ENCODE assay signal across 8 cellular contexts in the genomic region with DNA sequence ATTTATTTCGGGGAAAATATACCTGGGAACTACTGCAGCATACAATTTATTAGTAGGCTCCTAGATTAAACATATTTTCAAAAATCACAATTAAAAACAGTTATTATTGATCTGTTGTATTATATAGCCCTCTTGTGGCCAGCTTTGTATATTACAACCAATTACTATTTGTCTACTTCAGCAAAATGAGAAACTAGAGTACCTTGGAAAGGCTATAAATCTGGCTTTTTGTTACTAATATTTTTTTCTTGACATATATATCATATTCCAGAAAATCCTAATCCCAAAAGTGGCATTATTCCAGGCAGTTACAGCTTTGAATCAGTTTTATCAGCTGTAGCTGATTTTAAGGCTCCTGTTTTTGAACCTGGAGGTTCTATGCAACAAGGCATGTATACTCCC.
A peak's percentile ranks its signal among the peaks of the same experiment; 100 is the strongest.
DNase-seq lines count a peak whose midpoint lies in the region; ATAC-seq, FAIRE-seq and TF ChIP-seq lines count a peak whose summit lies in the region.

No MANE protein-coding gene starts in this region.

- DNase-seq in cardiac muscle cell (ENCODE audit: low read depth in 1 of 2, low spot score in 1 of 2): peak; percentile 63 to 70
- no peak for DNase-seq in Right ventricle myocardium superior
- peak; percentile 47 for DNase-seq in NCI-H2196 (lab: John Stamatoyannopoulos, UW; ENCODE audit: unreplicated experiment)
- DNase-seq in GM12878 (ENCODE audit: low read depth, low spot score): no peak
- DNase-seq in right lobe of liver: no peak

- H3K4me1 ChIP-seq in cardiac muscle cell (ENCODE audit: low read depth): no peaks in the 10 kb centered on the region
- no peaks in the 10 kb centered on the region for H3K4me1 ChIP-seq in GM12878 (ENCODE audit: control insufficient read depth, insufficient read depth, low read length)
- H3K4me1 ChIP-seq in right lobe of liver: no peaks in the 10 kb centered on the region

- H3K79me2 ChIP-seq in GM12878 (ENCODE audit: control insufficient read depth, insufficient read depth, low read length): no peaks in the 10 kb centered on the region

- no peak for TF ChIP-seq EP300 in GM12878 (IDR thresholded peaks at IDR 0.05; ENCODE audit: borderline replicate concordance in 1 of 2, control insufficient read depth in 1 of 2, low read depth in 2 of 2, low read length in 2 of 2)

- ATAC-seq in Right ventricle myocardium superior (ENCODE audit: poor library complexity) (no peak), GM12878 (peak; percentile 39; the same call in 2 of the 3 replicates), right lobe of liver (peak; percentile 51 to 66 (median 61)), HG02798 (IDR thresholded peaks at IDR 0.05; ENCODE audit: poor library complexity, unreplicated experiment) (no peak), GM18870 (IDR thresholded peaks at IDR 0.05; ENCODE audit: unreplicated experiment) (no peak), GM18909 (IDR thresholded peaks at IDR 0.05; ENCODE audit: poor library complexity, unreplicated experiment) (no peak)

- H3K27me3 ChIP-seq in cardiac muscle cell (no peaks in the 10 kb centered on the region), GM12878 (replicated peaks in 1 of 2; ENCODE audit: control insufficient read depth in 2 of 2, insufficient read depth in 2 of 2, low read length in 1 of 2) (no peaks in the 10 kb centered on the region), right lobe of liver (no peaks in the 10 kb centered on the region)

- peak; percentile 62 for TF ChIP-seq CTCF in cardiac muscle cell (IDR thresholded peaks at IDR 0.05; ENCODE audit: low read depth, low read length)
- peak; percentile 49 to 60 (median 54); a peak in 5 of 6 replicates for TF ChIP-seq CTCF in GM12878 (IDR thresholded peaks at IDR 0.05 in 2 of 3, conservative IDR thresholded peaks at IDR 0.05 in 1 of 3; ENCODE audit: control insufficient read depth in 2 of 3, extremely low read depth in 1 of 3, insufficient read depth in 1 of 3, low read depth in 3 of 3, low read length in 3 of 3)
- peak; percentile 65 to 71 (median 68) for TF ChIP-seq CTCF in right lobe of liver (IDR thresholded peaks at IDR 0.05)

- H3K4me3 ChIP-seq in cardiac muscle cell (no peak overlapping the region), GM12878 (no peak overlapping the region), right lobe of liver (no peak overlapping the region)

- RAD21 ChIA-PET in GM12878 (lab: Charles Lee; ENCODE audit: unreplicated experiment): interaction anchor here (0.7 to 1.9 kb wide), 8 partner anchors 34 to 476 kb away, joined by 3 to 8 read pairs (median 4); a partner anchor contains a TSS

- intact Hi-C loops in Right ventricle myocardium superior (cut with DNase I): loop anchor here (5.0 kb wide), 1 partner anchor 106 kb away; a partner anchor contains a TSS
- intact Hi-C loops in GM12878 (cut with micrococcal nuclease; ENCODE audit: unreplicated experiment): loop anchor here (1.0 to 2.0 kb wide), 3 partner anchors 104 to 476 kb away; a partner anchor contains a TSS
- intact Hi-C loops in right lobe of liver (cut with DNase I): no loop called here

- H4K20me1 ChIP-seq in GM12878 (ENCODE audit: control insufficient read depth, insufficient read depth): no peaks in the 10 kb centered on the region

- no peak overlapping the region for H3K27ac ChIP-seq in cardiac muscle cell
- no peak overlapping the region for H3K27ac ChIP-seq in GM12878 (ENCODE audit: control insufficient read depth, insufficient read depth)
- H3K27ac ChIP-seq in right lobe of liver: no peak overlapping the region

- WGBS in GM12878 (ENCODE audit: insufficient coverage, insufficient replicate concordance, low lambda C conversion rate, missing lambda C conversion rate): 0% methylated on average over 1 of the region's 1 CpG
- WGBS in right lobe of liver (ENCODE audit: insufficient coverage, low coverage, low lambda C conversion rate, missing lambda C conversion rate): 34% methylated on average over 1 of the region's 1 CpG

- CTCF ChIA-PET in GM12878 (lab: Yijun Ruan, JAX): interaction anchor here (0.7 to 1.8 kb wide), 27 partner anchors 14 to 897 kb away, joined by 3 to 16 read pairs (median 4); a partner anchor contains a TSS

- in situ Hi-C loops in GM12878 (cut with MboI): no loop called here

- no peak overlapping the region for H2AFZ ChIP-seq in GM12878 (ENCODE audit: control insufficient read depth, low read depth, low read length)

- TF ChIP-seq RAD21 in GM12878 (IDR thresholded peaks at IDR 0.05; ENCODE audit: insufficient read depth, low read depth, low read length): peak; percentile 66

- H3K4me2 ChIP-seq in GM12878 (ENCODE audit: control insufficient read depth, insufficient read depth): no peak overlapping the region

- no peak overlapping the region for H3K9ac ChIP-seq in GM12878 (ENCODE audit: control insufficient read depth, insufficient read depth, low read length)

- SMC1A ChIA-PET in GM12878 (lab: Charles Lee; ENCODE audit: uncharacterized antibody, unreplicated experiment): interaction anchor here (1.1 to 1.8 kb wide), 5 partner anchors 9 to 476 kb away, joined by 3 to 9 read pairs (median 6); a partner anchor contains a TSS

- POLR2A ChIA-PET in GM12878 (lab: Charles Lee): no interaction called here

- TF ChIP-seq POLR2A in GM12878 (IDR thresholded peaks at IDR 0.05; ENCODE audit: low read depth, low read length) (no peak), right lobe of liver (IDR thresholded peaks at IDR 0.05) (no peak)

- H3K9me3 ChIP-seq in cardiac muscle cell (ENCODE audit: low read depth): no peaks in the 10 kb centered on the region
- no peaks in the 10 kb centered on the region for H3K9me3 ChIP-seq in GM12878 (replicated peaks; ENCODE audit: control insufficient read depth, insufficient read depth, low read length)
- no peaks in the 10 kb centered on the region for H3K9me3 ChIP-seq in right lobe of liver

- peak; percentile 31 for FAIRE-seq in GM12878 (lab: Jason Lieb, UNC)

- H3K36me3 ChIP-seq in cardiac muscle cell: peaks cover 37% of the 10 kb centered on the region
- H3K36me3 ChIP-seq in GM12878 (ENCODE audit: control insufficient read depth in 2 of 2, insufficient read depth in 2 of 2, low read length in 1 of 2): 0 out of 4 replicates have a peak, but pooled peaks cover 0 to 3% of the 10 kb centered on the region in 2 experiments
- H3K36me3 ChIP-seq in right lobe of liver: peaks cover 0 to 25% (median 1%) of the 10 kb centered on the region in 4 donors

- BruUV-seq in GM12878 (replicated peaks; lab: Mats Ljungman, UMichigan): no TSS peak

TF ChIP-seq in GM12878, 131 proteins besides CTCF, POLR2A, EP300 and RAD21:
- TF ChIP-seq ZNF274 (IDR thresholded peaks at IDR 0.05; ENCODE audit: insufficient read depth, insufficient read length): no peak
- no peak for TF ChIP-seq CREM (IDR thresholded peaks at IDR 0.05; ENCODE audit: low read depth)
- TF ChIP-seq, protein P1, sequence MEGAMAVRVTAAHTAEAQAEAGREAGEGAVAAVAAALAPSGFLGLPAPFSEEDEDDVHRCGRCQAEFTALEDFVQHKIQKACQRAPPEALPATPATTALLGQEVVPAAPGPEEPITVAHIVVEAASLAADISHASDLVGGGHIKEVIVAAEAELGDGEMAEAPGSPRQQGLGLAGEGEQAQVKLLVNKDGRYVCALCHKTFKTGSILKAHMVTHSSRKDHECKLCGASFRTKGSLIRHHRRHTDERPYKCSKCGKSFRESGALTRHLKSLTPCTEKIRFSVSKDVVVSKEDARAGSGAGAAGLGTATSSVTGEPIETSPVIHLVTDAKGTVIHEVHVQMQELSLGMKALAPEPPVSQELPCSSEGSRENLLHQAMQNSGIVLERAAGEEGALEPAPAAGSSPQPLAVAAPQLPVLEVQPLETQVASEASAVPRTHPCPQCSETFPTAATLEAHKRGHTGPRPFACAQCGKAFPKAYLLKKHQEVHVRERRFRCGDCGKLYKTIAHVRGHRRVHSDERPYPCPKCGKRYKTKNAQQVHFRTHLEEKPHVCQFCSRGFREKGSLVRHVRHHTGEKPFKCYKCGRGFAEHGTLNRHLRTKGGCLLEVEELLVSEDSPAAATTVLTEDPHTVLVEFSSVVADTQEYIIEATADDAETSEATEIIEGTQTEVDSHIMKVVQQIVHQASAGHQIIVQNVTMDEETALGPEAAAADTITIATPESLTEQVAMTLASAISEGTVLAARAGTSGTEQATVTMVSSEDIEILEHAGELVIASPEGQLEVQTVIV (IDR thresholded peaks at IDR 0.05; ENCODE audit: borderline replicate concordance, partially characterized antibody): no peak
- TF ChIP-seq SMC3 (IDR thresholded peaks at IDR 0.05; ENCODE audit: borderline replicate concordance, low read length): peak; percentile 41; the same call in 1 of the 2 replicates

Comparison
In these comparisons a context has a peak if more than half of its experiments do, and no peak if none do; other contexts are left out.
1. DNase-seq: peak in cardiac muscle cell (2 of 2) and NCI-H2196 (single experiment); none in Right ventricle myocardium superior (single experiment), GM12878 (single experiment) and right lobe of liver (0 of 3).
2. ATAC-seq: peak in GM12878 (single experiment) and right lobe of liver (4 of 4); none in Right ventricle myocardium superior (single experiment), HG02798 (single experiment), GM18870 (single experiment) and GM18909 (single experiment).
3. intact Hi-C loops: an anchor here in Right ventricle myocardium superior (5.0 kb wide) and GM12878 (1.0 to 2.0 kb wide); none called in right lobe of liver.
4. Peak in every context shown above with its lines, with median percentiles within 50 percentile points of each other: CTCF ChIP-seq.